In genomic region chr3:128432898-128433629, GRCh38 we compare ENCODE assay signal across 8 cellular contexts. TPM values are rescaled to one million over a fixed set of nuclear protein-coding genes. Genes with fewer than 3 reads are reported as not detected.
DNase-seq lines count a peak whose midpoint lies in the region; ATAC-seq, FAIRE-seq and TF ChIP-seq lines count a peak whose summit lies in the region.

No MANE protein-coding gene starts in this region.

- H3K27me3 Mint-ChIP-seq in GM23338 (ENCODE audit: insufficient read depth, low read depth, poor library complexity): peaks cover 56% of the 10 kb centered on the region

- WGBS in K562 (ENCODE audit: insufficient coverage, low coverage, missing lambda C conversion rate): 94% methylated on average over 3 of the region's 58 CpGs
- WGBS in mesodermal cell (ENCODE audit: insufficient coverage in 2 of 2), 2 experiments: 5% methylated on average over 31 to 33 of the region's 58 CpGs

- no peaks in the 10 kb centered on the region for H3K79me2 ChIP-seq in GM23338 (replicated peaks; ENCODE audit: insufficient read depth)
- H3K79me2 ChIP-seq in K562 (ENCODE audit: control insufficient read depth, insufficient read depth, low read length): no peaks in the 10 kb centered on the region

- POLR2A ChIA-PET in AG04449 (lab: Yijun Ruan, JAX) (no interaction called here), K562 (lab: Yijun Ruan, JAX) (no interaction called here)

- FAIRE-seq in K562 (lab: Jason Lieb, UNC): no peak

- TF ChIP-seq EP300 in K562 (IDR thresholded peaks at IDR 0.05; ENCODE audit: low read length): no peak

- no peak for DNase-seq in AG04449 (ENCODE audit: low read depth, low spot score)
- peak; percentile 84 for DNase-seq in GM23338 (ENCODE audit: low spot score)
- DNase-seq in K562 (ENCODE audit: extremely low read depth in 1 of 4, low spot score in 3 of 4): peak; percentile 31 to 72 (median 56)
- no peak for DNase-seq in activated CD8-positive, alpha-beta memory T cell treated with anti-CD3 and anti-CD28 coated beads for 24 hours
- no peak for DNase-seq in effector CD8-positive, alpha-beta T cell (lab: John Stamatoyannopoulos, UW)

- BruUV-seq in K562 (replicated peaks; lab: Mats Ljungman, UMichigan): no TSS peak

- peaks cover 56% of the 10 kb centered on the region for H3K27me3 ChIP-seq in GM23338 (ENCODE audit: insufficient read depth)
- H3K27me3 ChIP-seq in K562 (ENCODE audit: control insufficient read depth in 2 of 2, insufficient read depth in 2 of 2, low read length in 2 of 2): no peaks in the 10 kb centered on the region

- TF ChIP-seq CTCF in AG04449 (IDR thresholded peaks at IDR 0.05; ENCODE audit: insufficient read depth, low read length, missing control alignments) (no peak), GM23338 (conservative IDR thresholded peaks at IDR 0.05; ENCODE audit: low read depth in 2 of 2) (no peak), K562 (IDR thresholded peaks at IDR 0.05 in 2 of 3, conservative IDR thresholded peaks at IDR 0.05 in 1 of 3; ENCODE audit: insufficient read depth in 2 of 3, low read depth in 1 of 3, low read length in 3 of 3) (peak in 1 of 3 experiments; percentile 15; a peak in 2 of 6 replicates)

- TF ChIP-seq POLR2A in K562 (conservative IDR thresholded peaks at IDR 0.05): no peak

- H4K20me1 ChIP-seq in GM23338 (replicated peaks; ENCODE audit: insufficient read depth): no peaks in the 10 kb centered on the region
- no peaks in the 10 kb centered on the region for H4K20me1 ChIP-seq in K562 (replicated peaks; ENCODE audit: control insufficient read depth, insufficient read depth, low read length)

- in situ Hi-C loops in K562 (cut with MboI): no loop called here

- peaks cover 46% of the 10 kb centered on the region for H3K4me1 Mint-ChIP-seq in GM23338

- intact Hi-C loops in K562 (cut with micrococcal nuclease): loop anchor here (10.0 kb wide), 2 partner anchors 152 to 258 kb away; no protein-coding TSS in a partner anchor

- peak; percentile 20 to 29; a peak in 1 of 4 replicates for TF ChIP-seq RAD21 in K562 (CRISPR knock-in tag; conservative IDR thresholded peaks at IDR 0.05 in 1 of 2, IDR thresholded peaks at IDR 0.05 in 1 of 2)

- no peaks in the 10 kb centered on the region for H3K9me2 ChIP-seq in GM23338 (ENCODE audit: insufficient read depth)

- peaks cover 18% of the 10 kb centered on the region; the same call in 1 of the 2 replicates for H3F3A ChIP-seq in GM23338 (replicated peaks; ENCODE audit: low read depth)

- ATAC-seq in GM23338 (peak; percentile 71), K562 (peak; percentile 75), HG03135 (IDR thresholded peaks at IDR 0.05; ENCODE audit: unreplicated experiment) (no peak), HG02981 (IDR thresholded peaks at IDR 0.05; ENCODE audit: unreplicated experiment) (no peak)

- H3K4me3 Mint-ChIP-seq in GM23338: peak overlapping the region; percentile 48; the same call in 2 of the 3 replicates

- H3K9ac ChIP-seq in K562 (ENCODE audit: insufficient read depth in 1 of 2, low read depth in 2 of 2, low read length in 2 of 2): peak overlapping the region; percentile 34 to 71; a peak in 3 of 4 replicates

- no peaks in the 10 kb centered on the region for H3K9me3 Mint-ChIP-seq in GM23338

- H3K4me1 ChIP-seq in GM23338 (ENCODE audit: insufficient read depth): peaks cover 33% of the 10 kb centered on the region
- H3K4me1 ChIP-seq in K562 (replicated peaks in 1 of 2; ENCODE audit: control insufficient read depth in 2 of 2, insufficient read depth in 2 of 2, low read length in 2 of 2): peaks cover 4 to 52% of the 10 kb centered on the region in 2 experiments; a peak in 3 of 5 replicates
- H3K4me1 ChIP-seq in mesodermal cell (ENCODE audit: control insufficient read depth, insufficient read depth, low read length, poor library complexity, severe bottlenecking): peaks cover 15% of the 10 kb centered on the region

- peak overlapping the region; percentile 43; the same call in 1 of the 2 replicates for H2AFZ ChIP-seq in GM23338
- H2AFZ ChIP-seq in K562 (ENCODE audit: low read depth, low read length): peak overlapping the region; percentile 72

- H3K4me3 ChIP-seq in AG04449 (ENCODE audit: low read depth, low read length) (peak overlapping the region; percentile 12; the same call in 1 of the 2 replicates), GM23338 (peak overlapping the region; percentile 65), K562 (0 out of 2 replicates have a peak overlapping the region, but pooled peaks have one; percentile 4), mesodermal cell (ENCODE audit: extremely low read depth, insufficient read depth, low read length, poor library complexity, severe bottlenecking) (peak overlapping the region; percentile 28)

- H3K4me2 ChIP-seq in GM23338 (peak overlapping the region; percentile 89), K562 (ENCODE audit: insufficient read depth, low read length) (no peak overlapping the region)

- H3K36me3 ChIP-seq in GM23338 (ENCODE audit: insufficient read depth) (no peaks in the 10 kb centered on the region), K562 (ENCODE audit: control insufficient read depth, insufficient read depth, low read length) (no peaks in the 10 kb centered on the region), mesodermal cell (ENCODE audit: control insufficient read depth, insufficient read depth, low read length) (no peaks in the 10 kb centered on the region)

- H3K9me3 ChIP-seq in K562 (replicated peaks; ENCODE audit: control insufficient read depth, insufficient read depth, low read depth, low read length) (no peaks in the 10 kb centered on the region), mesodermal cell (ENCODE audit: control insufficient read depth, low read length) (no peaks in the 10 kb centered on the region)

- H3K27ac ChIP-seq in GM23338 (ENCODE audit: low read depth) (no peak overlapping the region), K562 (ENCODE audit: extremely low read depth, low read depth, low read length) (no peak overlapping the region), mesodermal cell (ENCODE audit: low read depth, low read length, severe bottlenecking) (no peak overlapping the region)

- no peaks in the 10 kb centered on the region for H3K9me1 ChIP-seq in K562 (ENCODE audit: control insufficient read depth, insufficient read depth, low read length)

- H3K36me3 Mint-ChIP-seq in GM23338 (ENCODE audit: low read depth): no peaks in the 10 kb centered on the region; the same call in 2 of the 3 replicates

- CTCF ChIA-PET in AG04449 (lab: Yijun Ruan, JAX): interaction anchor here (1.0 to 1.6 kb wide), 6 partner anchors 9 to 256 kb away, joined by 3 to 5 read pairs (median 4); no protein-coding TSS in a partner anchor
- CTCF ChIA-PET in K562 (lab: Yijun Ruan, JAX; ENCODE audit: low intra/inter-chr PET ratio): no interaction called here

- no peak overlapping the region for H3K27ac Mint-ChIP-seq in GM23338

TF ChIP-seq in GM23338, 12 proteins besides CTCF, POLR2A, EP300 and RAD21 (continues in another document):
- no peak for TF ChIP-seq POLR2AphosphoS5 (IDR thresholded peaks at IDR 0.05; ENCODE audit: low read depth)
- TF ChIP-seq EZH2phosphoT487 (IDR thresholded peaks at IDR 0.05; ENCODE audit: unreplicated experiment): no peak

RNA-seq across cellular contexts. Expression of gene DNAJB8, which starts 33.6 kb away (rescaled TPM):
- total RNA-seq in GM23338 (2014; rRNA removed; shearing (Covaris generic)): not detected in 2 replicates
- polyA plus RNA-seq in GM23338 (2016; fragmentation: Nextera tagmentation; extraction: Ambion mirVana): not detected in 2 replicates
- total RNA-seq in K562 (2011; cell fraction: chromatin; rRNA removed; ENCODE audit: low replicate concordance): not detected in 2 replicates
- not detected in 2 replicates for total RNA-seq in K562 (2011; cell fraction: nucleolus; rRNA removed)
- not detected in 2 replicates for total RNA-seq in K562 (2011; cell fraction: nucleoplasm; rRNA removed)
- 0.04 TPM in 1 of 2 replicates, not detected in the other for total RNA-seq in K562 (2014; rRNA removed)
- total RNA-seq in K562 (2014; rRNA removed; fragmentation: Illumina TruSeq; extraction: Trizol): not detected in 2 replicates
- not detected in 2 replicates for total RNA-seq in K562 (2015; rRNA removed; fragmentation: Illumina TruSeq; extraction: Trizol)
- total RNA-seq in K562 (2021): not detected in 2 replicates
- not detected in 2 replicates for polyA plus RNA-seq in K562 (2011; rRNA removed)
- polyA plus RNA-seq in K562 (2011; cell fraction: cytosol; rRNA removed): not detected in 2 replicates
- not detected in 2 replicates for polyA plus RNA-seq in K562 (2011; cell fraction: nucleus; rRNA removed)
- polyA plus RNA-seq in K562 (2012): not detected in 2 replicates
- polyA plus RNA-seq in K562 (2014; fragmentation: Illumina TruSeq; extraction: Trizol): not detected in 2 replicates
- not detected for polyA plus RNA-seq in K562 (2014; fragmentation: Nextera tagmentation; extraction: Ambion mirVana)
- polyA plus RNA-seq in K562 (2014; rRNA removed): not detected in 2 replicates
- not detected in 2 replicates for polyA minus RNA-seq in K562 (2011; rRNA and poly(A)+ RNA removed)
- polyA minus RNA-seq in K562 (2011; cell fraction: cytosol; rRNA and poly(A)+ RNA removed): not detected in 2 replicates
- not detected in 2 replicates for polyA minus RNA-seq in K562 (2011; cell fraction: nucleus; rRNA and poly(A)+ RNA removed)
- not detected for polyA plus RNA-seq in mesodermal cell (2013, experiment 1 of 2)
- not detected for polyA plus RNA-seq in mesodermal cell (2013, experiment 2 of 2)

RNA-seq across cellular contexts. Expression of gene GATA2, which starts 59.9 kb away (rescaled TPM):
- 0.12 and 0.83 TPM in 2 replicates for total RNA-seq in GM23338 (2014; rRNA removed; shearing (Covaris generic))
- polyA plus RNA-seq in GM23338 (2016; fragmentation: Nextera tagmentation; extraction: Ambion mirVana) (0.37 and 0.52 TPM in 2 replicates), K562 (2011; rRNA removed) (28.9 and 29.6 TPM in 2 replicates), K562 (2014; fragmentation: Illumina TruSeq; extraction: Trizol) (74.6 and 129 TPM in 2 replicates), K562 (2014; fragmentation: Nextera tagmentation; extraction: Ambion mirVana) (10 to 100 TPM in 1 of 2 experiments, 1 to 10 TPM in 1; 8.5 to 11.6 TPM), K562 (2014; rRNA removed) (113 and 118 TPM in 2 replicates)
- total RNA-seq in K562 (2011; cell fraction: chromatin; rRNA removed; ENCODE audit: low replicate concordance): 49.8 and 107 TPM in 2 replicates
- 84.0 and 88.4 TPM in 2 replicates for total RNA-seq in K562 (2011; cell fraction: nucleolus; rRNA removed)
- 50.5 and 57.9 TPM in 2 replicates for total RNA-seq in K562 (2011; cell fraction: nucleoplasm; rRNA removed)
- total RNA-seq in K562 (2014; rRNA removed) (86.9 and 125 TPM in 2 replicates), K562 (2014; rRNA removed; fragmentation: Illumina TruSeq; extraction: Trizol) (32.6 and 32.8 TPM in 2 replicates), K562 (2015; rRNA removed; fragmentation: Illumina TruSeq; extraction: Trizol) (50.8 and 55.3 TPM in 2 replicates), K562 (2021) (215 and 218 TPM in 2 replicates)
- 29.6 and 67.6 TPM in 2 replicates for polyA plus RNA-seq in K562 (2011; cell fraction: cytosol; rRNA removed)
- polyA plus RNA-seq in K562 (2011; cell fraction: nucleus; rRNA removed): 108 and 210 TPM in 2 replicates
- 126 and 159 TPM in 2 replicates for polyA plus RNA-seq in K562 (2012)
- 12.2 and 21.4 TPM in 2 replicates for polyA minus RNA-seq in K562 (2011; rRNA and poly(A)+ RNA removed)
- polyA minus RNA-seq in K562 (2011; cell fraction: cytosol; rRNA and poly(A)+ RNA removed): 57.2 and 76.2 TPM in 2 replicates
- polyA minus RNA-seq in K562 (2011; cell fraction: nucleus; rRNA and poly(A)+ RNA removed): 42.5 and 50.0 TPM in 2 replicates
- 66.4 TPM for polyA plus RNA-seq in mesodermal cell (2013, experiment 1 of 2)
- 59.3 TPM for polyA plus RNA-seq in mesodermal cell (2013, experiment 2 of 2)

Comparison
In these comparisons a context has a peak if more than half of its experiments do, and no peak if none do; other contexts are left out.
1. DNase-seq: peak in GM23338 (single experiment) and K562 (4 of 4); none in AG04449 (single experiment), activated CD8-positive, alpha-beta memory T cell treated with anti-CD3 and anti-CD28 coated beads for 24 hours (single experiment) and effector CD8-positive, alpha-beta T cell (single experiment).
2. H3K4me3 ChIP-seq: peak in every context shown above with its lines; median percentile 65 in GM23338; 28 in mesodermal cell; 12 in AG04449; 4 in K562.
3. ATAC-seq: peak in GM23338 (single experiment) and K562 (single experiment); none in HG03135 (single experiment) and HG02981 (single experiment).
4. RNA of gene GATA2, which starts 59.9 kb away (total RNA-seq): 32.6 to 218 TPM in K562; 0.12 to 0.83 TPM in GM23338; every median in the first group is over 10 times any median in the second.